Comparison of ENCODE assay signal across 17 cellular contexts in the genomic region with DNA sequence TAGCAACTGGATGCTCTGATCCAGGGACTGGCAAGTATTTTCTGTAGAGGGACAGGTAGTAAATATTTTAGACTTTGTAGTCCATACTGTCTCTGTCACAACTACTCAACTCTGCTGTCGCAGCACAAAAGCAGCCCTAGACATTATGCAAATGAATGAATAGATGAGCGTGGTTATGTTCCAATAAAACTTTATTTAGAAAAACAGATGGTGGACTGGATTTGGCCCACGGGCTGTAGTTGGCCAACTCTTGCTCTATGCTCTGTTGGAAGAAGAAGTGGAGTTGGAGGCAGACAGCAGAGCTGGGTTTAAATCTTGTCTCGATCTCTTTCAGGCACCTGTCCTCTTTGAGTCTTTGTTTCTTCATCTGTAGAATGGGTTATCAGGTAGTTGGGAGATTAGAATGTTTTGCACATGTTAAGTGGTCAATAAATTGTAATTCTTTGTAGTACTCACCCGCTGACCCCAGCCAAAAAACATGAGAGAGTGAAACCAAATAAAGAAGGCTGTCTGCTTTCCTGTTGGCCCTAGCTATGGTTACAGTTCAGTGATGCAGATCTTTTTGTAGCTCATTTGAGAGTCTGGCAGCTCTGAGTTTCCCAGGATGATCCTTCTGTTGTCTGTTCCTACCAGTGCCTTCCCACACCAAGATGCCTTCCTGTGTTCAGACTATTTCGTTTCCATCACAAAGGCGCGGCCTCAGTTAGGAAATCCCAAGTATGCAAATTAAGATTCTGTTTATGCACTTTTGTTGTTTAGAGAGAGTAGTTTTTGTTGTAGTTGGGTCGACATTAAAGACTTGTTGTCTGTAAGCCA.
DNase-seq lines count a peak whose midpoint lies in the region; ATAC-seq and TF ChIP-seq lines count a peak whose summit lies in the region.
"Had no signal": no experiment of that assay in that cellular context is flagged by ENCODE, and none has a peak within 500 bp of the region (broad histone marks: within the 10 kb centered on the region; RNA-seq: fewer than 3 reads in every experiment).

No MANE protein-coding gene starts in this region.

- no peaks in the 10 kb centered on the region for H3K79me2 ChIP-seq in PC-3 (ENCODE audit: low read length)
- H3K79me2 ChIP-seq: hepatocyte had no signal

- CTCF ChIA-PET in PC-3 (lab: Charles Lee) = no interaction called here

- DNase-seq in left ventricle myocardium inferior = no peak
- DNase-seq in Right ventricle myocardium inferior (ENCODE audit: missing footprints) = no peak
- peak; percentile 85 for DNase-seq in NT2/D1 (ENCODE audit: low read depth, low spot score)
- no peak for DNase-seq in NCI-H2196 treated with DMSO at 0.1 percent for 48 hours (lab: John Stamatoyannopoulos, UW; ENCODE audit: unreplicated experiment)
- DNase-seq in PC-3 = no peak
- no peak for DNase-seq in right lobe of liver
- DNase-seq: activated CD8-positive, alpha-beta memory T cell treated with anti-CD3 and anti-CD28 coated beads, Interleukin-2, amount 10 ng/mL, durations not matched to agents 7 days and 5 days; CD4-positive, alpha-beta memory T cell; colonic mucosa; Kasumi-1; NCI-H1417 treated with DMSO at 0.1 percent for 48 hours; NCI-H226; uterus had no signal

- H3K9me3 ChIP-seq in left ventricle myocardium inferior (replicated peaks) (no peaks in the 10 kb centered on the region), NT2/D1 (ENCODE audit: insufficient read depth, low read length) (no peaks in the 10 kb centered on the region), iPS-20b (ENCODE audit: insufficient read depth, low read depth, low read length) (no peaks in the 10 kb centered on the region), PC-3 (ENCODE audit: low read length) (no peaks in the 10 kb centered on the region), right lobe of liver (no peaks in the 10 kb centered on the region)
- H3K9me3 ChIP-seq: body of pancreas, colonic mucosa, uterus had no signal

- BruUV-seq in PC-3 (replicated peaks; lab: Mats Ljungman, UMichigan) = no TSS peak

- no peaks in the 10 kb centered on the region for H3K9me2 ChIP-seq in PC-3 (replicated peaks; ENCODE audit: low read length)

- H3F3A ChIP-seq in PC-3 (ENCODE audit: low read length, unreplicated experiment) = no peaks in the 10 kb centered on the region

- TF ChIP-seq CTCF in left ventricle myocardium inferior (IDR thresholded peaks at IDR 0.05; ENCODE audit: borderline replicate concordance) = no peak
- TF ChIP-seq CTCF in PC-3 (conservative IDR thresholded peaks at IDR 0.05; ENCODE audit: low read depth, low read length) = no peak
- no peak for TF ChIP-seq CTCF in right lobe of liver (IDR thresholded peaks at IDR 0.05)

- ATAC-seq in Right ventricle myocardium inferior = no peak
- no peak for ATAC-seq in PC-3
- no peak for ATAC-seq in GM21390 (IDR thresholded peaks at IDR 0.05; ENCODE audit: unreplicated experiment)
- ATAC-seq in right lobe of liver = no peak
- ATAC-seq: activated CD8-positive, alpha-beta memory T cell treated with anti-CD3 and anti-CD28 coated beads, Interleukin-2, amount 10 ng/mL, durations not matched to agents 7 days and 5 days; body of pancreas had no signal

- peaks cover 11% of the 10 kb centered on the region for H3K4me1 ChIP-seq in left ventricle myocardium inferior
- H3K4me1 ChIP-seq in NT2/D1 (ENCODE audit: insufficient read depth, insufficient read length) = no peaks in the 10 kb centered on the region
- H3K4me1 ChIP-seq in iPS-20b (ENCODE audit: insufficient read depth, low read length) = peaks cover 17% of the 10 kb centered on the region; the same call in 1 of the 2 replicates
- H3K4me1 ChIP-seq in PC-3 (ENCODE audit: insufficient read depth, low read length) = no peaks in the 10 kb centered on the region
- no peaks in the 10 kb centered on the region for H3K4me1 ChIP-seq in right lobe of liver
- H3K4me1 ChIP-seq: body of pancreas, colonic mucosa, uterus had no signal

- H3K27ac ChIP-seq in left ventricle myocardium inferior (replicated peaks) (peak overlapping the region; percentile 36), iPS-20b (ENCODE audit: low read length) (peak overlapping the region; percentile 30), PC-3 (ENCODE audit: low read length) (no peak overlapping the region), right lobe of liver (no peak overlapping the region)
- H3K27ac ChIP-seq: body of pancreas, colonic mucosa, hepatocyte, uterus had no signal

- POLR2A ChIA-PET in PC-3 (lab: Charles Lee; ENCODE audit: unreplicated experiment) = no interaction called here

- H3K4me2 ChIP-seq in PC-3 (ENCODE audit: low read length) = no peak overlapping the region
- H3K4me2 ChIP-seq: hepatocyte had no signal

- no peak overlapping the region for H2AFZ ChIP-seq in PC-3 (ENCODE audit: low read length)
- H2AFZ ChIP-seq: hepatocyte had no signal

- intact Hi-C loops in left ventricle myocardium inferior (cut with micrococcal nuclease) (no loop called here), Right ventricle myocardium inferior (cut with DNase I) (no loop called here), PC-3 (cut with micrococcal nuclease) (no loop called here), right lobe of liver (cut with DNase I) (no loop called here)

- H3K36me3 ChIP-seq in left ventricle myocardium inferior (no peaks in the 10 kb centered on the region), NT2/D1 (ENCODE audit: insufficient read depth, insufficient read length, low read length) (no peaks in the 10 kb centered on the region), iPS-20b (ENCODE audit: insufficient read depth, low read depth, low read length) (no peaks in the 10 kb centered on the region), PC-3 (ENCODE audit: low read depth, low read length) (no peaks in the 10 kb centered on the region), right lobe of liver (no peaks in the 10 kb centered on the region)
- H3K36me3 ChIP-seq: colonic mucosa, uterus had no signal

- 42% methylated on average over 9 of the region's 9 CpGs for WGBS in right lobe of liver (ENCODE audit: insufficient coverage, low coverage, low lambda C conversion rate, missing lambda C conversion rate)

- H3K4me3 ChIP-seq in left ventricle myocardium inferior = no peak overlapping the region
- no peak overlapping the region for H3K4me3 ChIP-seq in NT2/D1 (ENCODE audit: insufficient read length, low read depth)
- H3K4me3 ChIP-seq in iPS-20b (ENCODE audit: low read length) = peak overlapping the region; percentile 36; the same call in 1 of the 2 replicates
- H3K4me3 ChIP-seq in PC-3 (ENCODE audit: low read length) = no peak overlapping the region
- no peak overlapping the region for H3K4me3 ChIP-seq in right lobe of liver
- H3K4me3 ChIP-seq: body of pancreas, colonic mucosa, hepatocyte, uterus had no signal

- TF ChIP-seq POLR2A in right lobe of liver (IDR thresholded peaks at IDR 0.05) = no peak

- H3K9ac ChIP-seq in NT2/D1 (ENCODE audit: insufficient read length, low read depth) (no peak overlapping the region), iPS-20b (ENCODE audit: low read depth, low read length) (peak overlapping the region; percentile 46; the same call in 1 of the 2 replicates), PC-3 (ENCODE audit: low read length) (no peak overlapping the region)

- H4K20me1 ChIP-seq in PC-3 (ENCODE audit: low read length) = no peaks in the 10 kb centered on the region

- H3K27me3 ChIP-seq in left ventricle myocardium inferior (ENCODE audit: low read depth) (no peaks in the 10 kb centered on the region), NT2/D1 (ENCODE audit: insufficient read depth, insufficient read length) (no peaks in the 10 kb centered on the region), iPS-20b (ENCODE audit: insufficient read depth, low read length) (no peaks in the 10 kb centered on the region), PC-3 (ENCODE audit: low read length) (no peaks in the 10 kb centered on the region), right lobe of liver (no peaks in the 10 kb centered on the region)
- H3K27me3 ChIP-seq: body of pancreas, colonic mucosa, uterus had no signal

Comparison
In these comparisons a context has a peak if more than half of its experiments do, and no peak if none do; other contexts are left out.
1. H3K27ac ChIP-seq: peak in left ventricle myocardium inferior (single experiment) and iPS-20b (single experiment); none in PC-3 (single experiment) and right lobe of liver (0 of 3).